ENCODE assay signal across 17 cellular contexts in genomic region chr17:50779747-50780363, GRCh38. TPM values are rescaled to one million over a fixed set of nuclear protein-coding genes. Genes with fewer than 3 reads are reported as not detected.
DNase-seq lines count a peak whose midpoint lies in the region; ATAC-seq, FAIRE-seq and TF ChIP-seq lines count a peak whose summit lies in the region.
"Had no signal": no experiment of that assay in that cellular context is flagged by ENCODE, and none has a peak within 500 bp of the region (broad histone marks: within the 10 kb centered on the region; RNA-seq: fewer than 3 reads in every experiment).

No MANE protein-coding gene starts in this region.

- no peaks in the 10 kb centered on the region for H3K36me3 Mint-ChIP-seq in CD4-positive, alpha-beta T cell (ENCODE audit: low read depth)
- no peaks in the 10 kb centered on the region for H3K36me3 Mint-ChIP-seq in T-helper 17 cell (ENCODE audit: low read depth)
- no peaks in the 10 kb centered on the region for H3K36me3 Mint-ChIP-seq in activated T-cell treated with anti-CD3 and anti-CD28 coated beads, Interleukin-2, amount 50 U/mL, for 72 hours (ENCODE audit: insufficient read depth in 2 of 2)
- no peaks in the 10 kb centered on the region for H3K36me3 Mint-ChIP-seq in naive thymus-derived CD8-positive, alpha-beta T cell
- H3K36me3 Mint-ChIP-seq: memory B cell had no signal

- CTCF ChIA-PET in CD4-positive, alpha-beta T cell (lab: Charles Lee): interaction anchor here (0.6 to 1.7 kb wide), 7 partner anchors 12 to 233 kb away, joined by 3 to 7 read pairs (median 4); no protein-coding TSS in a partner anchor
- CTCF ChIA-PET in HepG2 (lab: Yijun Ruan, JAX; ENCODE audit: low intra/inter-chr PET ratio, low total read pairs): no interaction called here

- no peak overlapping the region for H3K27ac ChIP-seq in CD4-positive, alpha-beta T cell (ENCODE audit: low read depth, low read length)
- no peak overlapping the region for H3K27ac ChIP-seq in HepG2 (ENCODE audit: extremely low read length, insufficient read depth, low read length)
- H3K27ac ChIP-seq: gastroesophageal sphincter, neutrophil, tibial nerve had no signal

- peak; percentile 10 to 52 (median 30) for DNase-seq in CD4-positive, alpha-beta T cell
- DNase-seq in T-helper 17 cell (peak; percentile 25 to 55 (median 31)), RCC 7860 (ENCODE audit: low spot score) (no peak), HepG2 (ENCODE audit: low spot score) (no peak), C1 segment of cervical spinal cord (lab: John Stamatoyannopoulos, UW) (no peak)
- DNase-seq in activated T-cell treated with anti-CD3 and anti-CD28 coated beads, Interleukin-2, amount 50 U/mL, for 72 hours: peak; percentile 38 to 53
- peak in 9 of 10 donors; percentile 21 to 72 (median 56) for DNase-seq in naive thymus-derived CD8-positive, alpha-beta T cell
- DNase-seq: DMS 273 treated with DMSO at 0.1 percent for 48 hours, KBM-7, NCI-H524 had no signal

- no peak overlapping the region for H3K4me2 ChIP-seq in HepG2 (ENCODE audit: low read depth, low read length)

- peaks cover 5% of the 10 kb centered on the region for H3K27me3 Mint-ChIP-seq in CD4-positive, alpha-beta T cell
- H3K27me3 Mint-ChIP-seq in T-helper 17 cell: no peaks in the 10 kb centered on the region
- H3K27me3 Mint-ChIP-seq in activated T-cell treated with anti-CD3 and anti-CD28 coated beads, Interleukin-2, amount 50 U/mL, for 72 hours (ENCODE audit: low read depth): peaks cover 11% of the 10 kb centered on the region
- peaks cover 0 to 5% (median 2%) of the 10 kb centered on the region in 5 donors for H3K27me3 Mint-ChIP-seq in naive thymus-derived CD8-positive, alpha-beta T cell

- POLR2A ChIA-PET in CD4-positive, alpha-beta T cell (lab: Charles Lee): interaction anchor here (0.6 to 1.7 kb wide), 7 partner anchors 14 to 373 kb away, joined by 3 to 5 read pairs (median 3); partner anchors contain the start of genes NME1 and TOB1
- POLR2A ChIA-PET in naive thymus-derived CD8-positive, alpha-beta T cell (lab: Charles Lee): interaction anchor here (0.6 to 1.8 kb wide), 5 partner anchors 12 to 169 kb away, joined by 3 to 5 read pairs (median 4); partner anchors contain the start of genes ANKRD40 and ANKRD40CL
- POLR2A ChIA-PET in HepG2 (lab: Yijun Ruan, JAX): no interaction called here

- no peaks in the 10 kb centered on the region for H3K79me2 ChIP-seq in HepG2 (ENCODE audit: insufficient read depth, low read length)

- TF ChIP-seq EP300 in HepG2 (IDR thresholded peaks at IDR 0.05; ENCODE audit: low read depth in 2 of 2, low read length in 2 of 2) (no peak), HepG2 (CRISPR knock-in tag; IDR thresholded peaks at IDR 0.05; ENCODE audit: borderline replicate concordance) (no peak)

- TF ChIP-seq CTCF in CD4-positive, alpha-beta T cell (IDR thresholded peaks at IDR 0.05): no peak
- no peak for TF ChIP-seq CTCF in HepG2 (CRISPR knock-in tag; IDR thresholded peaks at IDR 0.05)

- H3K27me3 ChIP-seq in CD4-positive, alpha-beta T cell (ENCODE audit: control insufficient read depth, insufficient read depth, low read length): no peaks in the 10 kb centered on the region
- H3K27me3 ChIP-seq in HepG2 (ENCODE audit: control insufficient read depth in 1 of 2, insufficient read depth in 2 of 2, low read length in 2 of 2): peaks cover 0 to 3% of the 10 kb centered on the region in 2 experiments; a peak in 1 of 5 replicates
- H3K27me3 ChIP-seq: gastroesophageal sphincter had no signal

- no peaks in the 10 kb centered on the region for H3K4me1 ChIP-seq in HepG2 (ENCODE audit: insufficient read depth, low read length)
- H3K4me1 ChIP-seq: tibial nerve had no signal

- TF ChIP-seq RAD21 in HepG2 (CRISPR knock-in tag; IDR thresholded peaks at IDR 0.05): no peak

- H3K27ac Mint-ChIP-seq in CD4-positive, alpha-beta T cell: peak overlapping the region; percentile 78
- H3K27ac Mint-ChIP-seq in T-helper 17 cell: peak overlapping the region; percentile 69
- H3K27ac Mint-ChIP-seq in activated T-cell treated with anti-CD3 and anti-CD28 coated beads, Interleukin-2, amount 50 U/mL, for 72 hours: no peak overlapping the region
- H3K27ac Mint-ChIP-seq in naive thymus-derived CD8-positive, alpha-beta T cell: peak overlapping the region in 9 of 10 donors; percentile 47 to 84 (median 65)
- H3K27ac Mint-ChIP-seq: memory B cell had no signal

- intact Hi-C loops in CD4-positive, alpha-beta T cell (cut with DNase I, micrococcal nuclease): no loop called here
- intact Hi-C loops in HepG2 (cut with micrococcal nuclease; ENCODE audit: unreplicated experiment): no loop called here

- FAIRE-seq in RCC 7860 (lab: Jason Lieb, UNC): no peak
- FAIRE-seq in HepG2 (lab: Jason Lieb, UNC): no peak
- FAIRE-seq: H54 had no signal

- H3K4me3 ChIP-seq in HepG2 (replicated peaks in 1 of 3; ENCODE audit: insufficient read depth in 1 of 3, low read depth in 2 of 3, low read length in 3 of 3): no peak overlapping the region
- H3K4me3 ChIP-seq: gastroesophageal sphincter, tibial nerve had no signal

- H3K4me3 Mint-ChIP-seq in CD4-positive, alpha-beta T cell: peak overlapping the region; percentile 88
- H3K4me3 Mint-ChIP-seq in T-helper 17 cell: peak overlapping the region; percentile 43
- H3K4me3 Mint-ChIP-seq in activated T-cell treated with anti-CD3 and anti-CD28 coated beads, Interleukin-2, amount 50 U/mL, for 72 hours: peak overlapping the region; percentile 32 to 57
- H3K4me3 Mint-ChIP-seq in naive thymus-derived CD8-positive, alpha-beta T cell: peak overlapping the region; percentile 31 to 81 (median 71)
- H3K4me3 Mint-ChIP-seq: memory B cell had no signal

- BruUV-seq in HepG2 (replicated peaks; lab: Mats Ljungman, UMichigan): no TSS peak

- H3K9me3 Mint-ChIP-seq in CD4-positive, alpha-beta T cell: no peaks in the 10 kb centered on the region
- H3K9me3 Mint-ChIP-seq in activated T-cell treated with anti-CD3 and anti-CD28 coated beads, Interleukin-2, amount 50 U/mL, for 72 hours: no peaks in the 10 kb centered on the region
- no peaks in the 10 kb centered on the region for H3K9me3 Mint-ChIP-seq in naive thymus-derived CD8-positive, alpha-beta T cell
- H3K9me3 Mint-ChIP-seq: memory B cell had no signal

- 44% methylated on average over 9 of the region's 9 CpGs for WGBS in HepG2 (ENCODE audit: low lambda C conversion rate)

- H2AFZ ChIP-seq in HepG2 (ENCODE audit: low read length): no peak overlapping the region

- ATAC-seq in CD4-positive, alpha-beta T cell (ENCODE audit: poor library complexity): peak; percentile 79
- ATAC-seq in T-helper 17 cell (peak; percentile 88), HepG2 (no peak), GM21825 (IDR thresholded peaks at IDR 0.05; ENCODE audit: unreplicated experiment) (no peak)
- ATAC-seq in activated T-cell treated with anti-CD3 and anti-CD28 coated beads, Interleukin-2, amount 50 U/mL, for 72 hours (replicated peaks in 1 of 2): peak; percentile 80 to 83
- peak; percentile 84 for ATAC-seq in naive thymus-derived CD8-positive, alpha-beta T cell
- ATAC-seq: gastroesophageal sphincter, Panc1 had no signal

- no peak for TF ChIP-seq POLR2A in HepG2 (IDR thresholded peaks at IDR 0.05; ENCODE audit: insufficient read depth in 1 of 2, low read depth in 2 of 2, low read length in 2 of 2)

- no peak overlapping the region for H3K9ac ChIP-seq in HepG2 (ENCODE audit: insufficient read depth, low read depth, low read length)

- peaks cover 35% of the 10 kb centered on the region for H3K4me1 Mint-ChIP-seq in CD4-positive, alpha-beta T cell (ENCODE audit: low read depth)
- peaks cover 21% of the 10 kb centered on the region for H3K4me1 Mint-ChIP-seq in T-helper 17 cell
- H3K4me1 Mint-ChIP-seq in activated T-cell treated with anti-CD3 and anti-CD28 coated beads, Interleukin-2, amount 50 U/mL, for 72 hours (ENCODE audit: low read depth): peaks cover 24% of the 10 kb centered on the region
- peaks cover 6 to 34% (median 26%) of the 10 kb centered on the region in 4 donors for H3K4me1 Mint-ChIP-seq in naive thymus-derived CD8-positive, alpha-beta T cell

- H3K36me3 ChIP-seq in HepG2 (replicated peaks in 1 of 2; ENCODE audit: control insufficient read depth in 1 of 2, insufficient read depth in 2 of 2, low read length in 2 of 2): no peaks in the 10 kb centered on the region
- H3K36me3 ChIP-seq: gastroesophageal sphincter, neutrophil, tibial nerve had no signal

- in situ Hi-C loops in HepG2 (cut with HindIII; ENCODE audit: extremely low pct_ligation_motif_present, low pct_unique_long_range_greater_than_20kb): loop anchor here (5.0 kb wide), 1 partner anchor 177 kb away; no protein-coding TSS in a partner anchor

- H3K9me3 ChIP-seq in CD4-positive, alpha-beta T cell (ENCODE audit: control insufficient read depth, low read length): no peaks in the 10 kb centered on the region
- H3K9me3 ChIP-seq in T-helper 17 cell (ENCODE audit: control insufficient read depth, low read length, poor library complexity, severe bottlenecking) (no peaks in the 10 kb centered on the region), HepG2 (ENCODE audit: low read length) (no peaks in the 10 kb centered on the region)
- H3K9me3 ChIP-seq: gastroesophageal sphincter, neutrophil, tibial nerve had no signal

- H4K20me1 ChIP-seq in HepG2 (ENCODE audit: insufficient read depth, low read length): no peaks in the 10 kb centered on the region

RNA-seq across cellular contexts. Expression of gene ANKRD40CL, which starts 12.5 kb away (rescaled TPM):
- total RNA-seq in CD4-positive, alpha-beta T cell: not detected
- not detected for total RNA-seq in T-helper 17 cell
- total RNA-seq in activated T-cell treated with anti-CD3 and anti-CD28 coated beads, Interleukin-2, amount 50 U/mL, for 72 hours: not detected
- total RNA-seq in naive thymus-derived CD8-positive, alpha-beta T cell: not detected
- not detected for polyA plus RNA-seq in naive thymus-derived CD8-positive, alpha-beta T cell
- 0.11 TPM in 1 of 2 replicates, not detected in the other for total RNA-seq in HepG2 (2016; rRNA removed; fragmentation: Illumina TruSeq; extraction: Trizol)
- total RNA-seq in HepG2 (2016; cell fraction: cytosol; rRNA removed; fragmentation: Illumina TruSeq; extraction: Trizol; ENCODE audit: low read depth): 0.35 TPM in 1 of 2 replicates, not detected in the other
- not detected in 2 replicates for total RNA-seq in HepG2 (2016; cell fraction: insoluble cytoplasmic fraction; rRNA removed; fragmentation: Illumina TruSeq; extraction: Trizol)
- 0.52 TPM in 1 of 2 replicates, not detected in the other for total RNA-seq in HepG2 (2016; cell fraction: membrane; rRNA removed; fragmentation: Illumina TruSeq; extraction: Trizol)
- total RNA-seq in HepG2 (2016; cell fraction: nucleus; rRNA removed; fragmentation: Illumina TruSeq; extraction: Trizol): not detected in 2 replicates
- 0.03 and 0.09 TPM in 2 replicates for polyA plus RNA-seq in HepG2 (2011; rRNA removed)
- 0.05 TPM in 1 of 2 replicates, not detected in the other for polyA plus RNA-seq in HepG2 (2011; cell fraction: cytosol; rRNA removed)
- 0.03 TPM in 1 of 2 replicates, not detected in the other for polyA plus RNA-seq in HepG2 (2011; cell fraction: nucleus; rRNA removed)
- polyA plus RNA-seq in HepG2 (2012): 0.27 and 0.63 TPM in 2 replicates
- polyA plus RNA-seq in HepG2 (2016; cell fraction: cytosol; fragmentation: Illumina TruSeq; extraction: Trizol; ENCODE audit: low read depth): not detected in 2 replicates
- polyA plus RNA-seq in HepG2 (2016; cell fraction: insoluble cytoplasmic fraction; fragmentation: Illumina TruSeq; extraction: Trizol; ENCODE audit: low read depth): not detected in 2 replicates
- 0.27 TPM in 1 of 2 replicates, not detected in the other for polyA plus RNA-seq in HepG2 (2016; cell fraction: membrane; fragmentation: Illumina TruSeq; extraction: Trizol; ENCODE audit: low read depth)
- polyA plus RNA-seq in HepG2 (2016; cell fraction: nucleus; fragmentation: Illumina TruSeq; extraction: Trizol; ENCODE audit: insufficient read depth, low read depth): not detected in 2 replicates
- not detected in 2 replicates for polyA minus RNA-seq in HepG2 (2011; rRNA and poly(A)+ RNA removed; ENCODE audit: low replicate concordance)
- polyA minus RNA-seq in HepG2 (2011; cell fraction: cytosol; rRNA and poly(A)+ RNA removed): not detected in 2 replicates
- polyA minus RNA-seq in HepG2 (2011; cell fraction: nucleus; rRNA and poly(A)+ RNA removed): 0.26 TPM in 1 of 2 replicates, not detected in the other
- total RNA-seq: gastroesophageal sphincter, tibial nerve had no signal

RNA-seq across cellular contexts. Expression of gene WFIKKN2, which starts 55.5 kb away (rescaled TPM):
- total RNA-seq in CD4-positive, alpha-beta T cell: not detected
- total RNA-seq in T-helper 17 cell (not detected), HepG2 (2016; rRNA removed; fragmentation: Illumina TruSeq; extraction: Trizol) (not detected in 2 replicates)
- not detected for total RNA-seq in activated T-cell treated with anti-CD3 and anti-CD28 coated beads, Interleukin-2, amount 50 U/mL, for 72 hours
- not detected for total RNA-seq in naive thymus-derived CD8-positive, alpha-beta T cell
- polyA plus RNA-seq in naive thymus-derived CD8-positive, alpha-beta T cell: not detected
- not detected in 2 replicates for total RNA-seq in HepG2 (2016; cell fraction: cytosol; rRNA removed; fragmentation: Illumina TruSeq; extraction: Trizol; ENCODE audit: low read depth)
- total RNA-seq in HepG2 (2016; cell fraction: insoluble cytoplasmic fraction; rRNA removed; fragmentation: Illumina TruSeq; extraction: Trizol): 0.02 TPM in 1 of 2 replicates, not detected in the other
- not detected in 2 replicates for total RNA-seq in HepG2 (2016; cell fraction: membrane; rRNA removed; fragmentation: Illumina TruSeq; extraction: Trizol)
- not detected in 2 replicates for total RNA-seq in HepG2 (2016; cell fraction: nucleus; rRNA removed; fragmentation: Illumina TruSeq; extraction: Trizol)
- polyA plus RNA-seq in HepG2 (2011; rRNA removed): not detected in 2 replicates
- polyA plus RNA-seq in HepG2 (2011; cell fraction: cytosol; rRNA removed): 0.01 TPM in 2 replicates
- 0.06 TPM in 1 of 2 replicates, not detected in the other for polyA plus RNA-seq in HepG2 (2011; cell fraction: nucleus; rRNA removed)
- polyA plus RNA-seq in HepG2 (2012): not detected in 2 replicates
- not detected in 2 replicates for polyA plus RNA-seq in HepG2 (2016; cell fraction: cytosol; fragmentation: Illumina TruSeq; extraction: Trizol; ENCODE audit: low read depth)
- not detected in 2 replicates for polyA plus RNA-seq in HepG2 (2016; cell fraction: insoluble cytoplasmic fraction; fragmentation: Illumina TruSeq; extraction: Trizol; ENCODE audit: low read depth)
- not detected in 2 replicates for polyA plus RNA-seq in HepG2 (2016; cell fraction: membrane; fragmentation: Illumina TruSeq; extraction: Trizol; ENCODE audit: low read depth)
- polyA plus RNA-seq in HepG2 (2016; cell fraction: nucleus; fragmentation: Illumina TruSeq; extraction: Trizol; ENCODE audit: insufficient read depth, low read depth): 0.12 TPM in 1 of 2 replicates, not detected in the other
- polyA minus RNA-seq in HepG2 (2011; rRNA and poly(A)+ RNA removed; ENCODE audit: low replicate concordance): not detected in 2 replicates
- polyA minus RNA-seq in HepG2 (2011; cell fraction: cytosol; rRNA and poly(A)+ RNA removed): not detected in 2 replicates
- not detected in 2 replicates for polyA minus RNA-seq in HepG2 (2011; cell fraction: nucleus; rRNA and poly(A)+ RNA removed)

Comparison
In these comparisons a context has a peak if more than half of its experiments do, and no peak if none do; other contexts are left out.
1. ATAC-seq: peak in CD4-positive, alpha-beta T cell (single experiment), T-helper 17 cell (single experiment), activated T-cell treated with anti-CD3 and anti-CD28 coated beads, Interleukin-2, amount 50 U/mL, for 72 hours (2 of 2) and naive thymus-derived CD8-positive, alpha-beta T cell (2 of 2); none in HepG2 (single experiment) and GM21825 (single experiment).
2. DNase-seq: peak in CD4-positive, alpha-beta T cell (10 of 10), T-helper 17 cell (3 of 3), activated T-cell treated with anti-CD3 and anti-CD28 coated beads, Interleukin-2, amount 50 U/mL, for 72 hours (2 of 2) and naive thymus-derived CD8-positive, alpha-beta T cell (9 of 10); none in RCC 7860 (single experiment), HepG2 (single experiment) and C1 segment of cervical spinal cord (0 of 14).
3. Peak in every context shown above with its lines, with median percentiles within 50 percentile points of each other: H3K4me3 Mint-ChIP-seq.